ENCODE assay signal across 23 cellular contexts in genomic region chr2:18792226-18792629, GRCh38.
DNase-seq lines count a peak whose midpoint lies in the region; ATAC-seq and TF ChIP-seq lines count a peak whose summit lies in the region.
"Had no signal": no experiment of that assay in that cellular context is flagged by ENCODE, and none has a peak within 500 bp of the region (broad histone marks: within the 10 kb centered on the region; RNA-seq: fewer than 3 reads in every experiment).

No MANE protein-coding gene starts in this region.

- H3K79me2 ChIP-seq in SK-N-SH (ENCODE audit: insufficient read depth) (no peaks in the 10 kb centered on the region), osteoblast (ENCODE audit: insufficient read depth, low read length) (no peaks in the 10 kb centered on the region), GM23338 (replicated peaks; ENCODE audit: insufficient read depth) (no peaks in the 10 kb centered on the region)

- CTCF ChIA-PET in SK-N-SH (lab: Yijun Ruan, JAX): interaction anchor here (0.7 to 2.4 kb wide), 6 partner anchors 9 to 271 kb away, joined by 3 to 9 read pairs (median 3); no protein-coding TSS in a partner anchor
- CTCF ChIA-PET in activated CD8-positive, alpha-beta memory T cell treated with anti-CD3 and anti-CD28 coated beads, Interleukin-2, amount 10 ng/mL, durations not matched to agents 7 days and 5 days (lab: Charles Lee): no interaction called here

- H3K4me2 ChIP-seq in SK-N-SH: peak overlapping the region; percentile 12; the same call in 1 of the 2 replicates
- no peak overlapping the region for H3K4me2 ChIP-seq in osteoblast (ENCODE audit: insufficient read depth, low read length)
- no peak overlapping the region for H3K4me2 ChIP-seq in GM23338

- no peak overlapping the region for H3K4me3 Mint-ChIP-seq in activated CD8-positive, alpha-beta memory T cell treated with anti-CD3 and anti-CD28 coated beads, Interleukin-2, amount 10 ng/mL, durations not matched to agents 7 days and 5 days
- no peak overlapping the region for H3K4me3 Mint-ChIP-seq in GM23338
- H3K4me3 Mint-ChIP-seq: activated naive CD4-positive, alpha-beta T cell treated with anti-CD3 and anti-CD28 coated beads, Interleukin-2, amount 10 ng/mL, durations not matched to agents 7 days and 5 days had no signal

- no peaks in the 10 kb centered on the region for H3K9me3 Mint-ChIP-seq in activated CD8-positive, alpha-beta memory T cell treated with anti-CD3 and anti-CD28 coated beads, Interleukin-2, amount 10 ng/mL, durations not matched to agents 7 days and 5 days (ENCODE audit: low read depth)
- no peaks in the 10 kb centered on the region for H3K9me3 Mint-ChIP-seq in GM23338
- H3K9me3 Mint-ChIP-seq: activated naive CD4-positive, alpha-beta T cell treated with anti-CD3 and anti-CD28 coated beads, Interleukin-2, amount 10 ng/mL, durations not matched to agents 7 days and 5 days had no signal

- H3K27ac ChIP-seq in SK-N-SH (ENCODE audit: low read depth in 2 of 2, low read length in 1 of 2) (peak overlapping the region; percentile 78 to 79; a peak in 3 of 4 replicates), osteoblast (ENCODE audit: low read depth, low read length) (no peak overlapping the region), GM23338 (ENCODE audit: low read depth) (no peak overlapping the region)
- H3K27ac ChIP-seq: brain microvascular endothelial cell, right lobe of liver, upper lobe of right lung had no signal

- peaks cover 17 to 30% of the 10 kb centered on the region in 2 experiments for H3K4me1 ChIP-seq in SK-N-SH (ENCODE audit: control insufficient read depth in 1 of 2, insufficient read depth in 2 of 2, low read depth in 1 of 2, low read length in 1 of 2)
- peaks cover 38% of the 10 kb centered on the region for H3K4me1 ChIP-seq in osteoblast (ENCODE audit: insufficient read depth, low read length)
- H3K4me1 ChIP-seq in GM23338 (ENCODE audit: insufficient read depth): no peaks in the 10 kb centered on the region
- H3K4me1 ChIP-seq: right lobe of liver, upper lobe of right lung had no signal

- H3K9me3 ChIP-seq in SK-N-SH (no peaks in the 10 kb centered on the region), osteoblast (ENCODE audit: low read depth, low read length) (no peaks in the 10 kb centered on the region)
- H3K9me3 ChIP-seq: right lobe of liver, upper lobe of right lung had no signal

- POLR2A ChIA-PET in SK-N-SH (lab: Yijun Ruan, JAX): no interaction called here

- ATAC-seq in activated CD8-positive, alpha-beta memory T cell treated with anti-CD3 and anti-CD28 coated beads, Interleukin-2, amount 10 ng/mL, durations not matched to agents 7 days and 5 days: no peak
- ATAC-seq in GM23338: no peak
- ATAC-seq: right lobe of liver; stimulated activated naive CD8-positive, alpha-beta T cell treated with anti-CD3 and anti-CD28 coated beads, Interleukin-15, Interleukin-2, amounts not matched to agents 100 U/mL and 50 U/mL, for 24 hours; upper lobe of right lung had no signal

- H3K27me3 Mint-ChIP-seq in activated CD8-positive, alpha-beta memory T cell treated with anti-CD3 and anti-CD28 coated beads, Interleukin-2, amount 10 ng/mL, durations not matched to agents 7 days and 5 days: no peaks in the 10 kb centered on the region
- no peaks in the 10 kb centered on the region for H3K27me3 Mint-ChIP-seq in GM23338 (ENCODE audit: insufficient read depth, low read depth, poor library complexity)
- H3K27me3 Mint-ChIP-seq: activated naive CD4-positive, alpha-beta T cell treated with anti-CD3 and anti-CD28 coated beads, Interleukin-2, amount 10 ng/mL, durations not matched to agents 7 days and 5 days had no signal

- H3K4me1 Mint-ChIP-seq in activated CD8-positive, alpha-beta memory T cell treated with anti-CD3 and anti-CD28 coated beads, Interleukin-2, amount 10 ng/mL, durations not matched to agents 7 days and 5 days: no peaks in the 10 kb centered on the region
- peaks cover 2% of the 10 kb centered on the region; the same call in 1 of the 3 replicates for H3K4me1 Mint-ChIP-seq in GM23338
- H3K4me1 Mint-ChIP-seq: activated naive CD4-positive, alpha-beta T cell treated with anti-CD3 and anti-CD28 coated beads, Interleukin-2, amount 10 ng/mL, durations not matched to agents 7 days and 5 days had no signal

- H3K27ac Mint-ChIP-seq in activated CD8-positive, alpha-beta memory T cell treated with anti-CD3 and anti-CD28 coated beads, Interleukin-2, amount 10 ng/mL, durations not matched to agents 7 days and 5 days: no peak overlapping the region
- no peak overlapping the region for H3K27ac Mint-ChIP-seq in GM23338
- H3K27ac Mint-ChIP-seq: activated naive CD4-positive, alpha-beta T cell treated with anti-CD3 and anti-CD28 coated beads, Interleukin-2, amount 10 ng/mL, durations not matched to agents 7 days and 5 days had no signal

- H3K4me3 ChIP-seq in SK-N-SH (ENCODE audit: low read depth in 2 of 2, low read length in 1 of 2): no peak overlapping the region
- H3K4me3 ChIP-seq in fibroblast of pulmonary artery (replicated peaks; ENCODE audit: low read depth, low read length): no peak overlapping the region
- H3K4me3 ChIP-seq in osteoblast (ENCODE audit: insufficient read depth, low read length): no peak overlapping the region
- H3K4me3 ChIP-seq in GM23338: no peak overlapping the region
- H3K4me3 ChIP-seq: lung, right lobe of liver, upper lobe of right lung had no signal

- H3K36me3 ChIP-seq in SK-N-SH (replicated peaks in 1 of 2; ENCODE audit: control insufficient read depth in 1 of 2, insufficient read depth in 2 of 2, low read length in 1 of 2) (no peaks in the 10 kb centered on the region), osteoblast (ENCODE audit: insufficient read depth, low read length) (no peaks in the 10 kb centered on the region), GM23338 (ENCODE audit: insufficient read depth) (no peaks in the 10 kb centered on the region)
- H3K36me3 ChIP-seq: brain microvascular endothelial cell, right lobe of liver, upper lobe of right lung had no signal

- H3K36me3 Mint-ChIP-seq in activated CD8-positive, alpha-beta memory T cell treated with anti-CD3 and anti-CD28 coated beads, Interleukin-2, amount 10 ng/mL, durations not matched to agents 7 days and 5 days: no peaks in the 10 kb centered on the region
- no peaks in the 10 kb centered on the region for H3K36me3 Mint-ChIP-seq in GM23338 (ENCODE audit: low read depth)
- H3K36me3 Mint-ChIP-seq: activated naive CD4-positive, alpha-beta T cell treated with anti-CD3 and anti-CD28 coated beads, Interleukin-2, amount 10 ng/mL, durations not matched to agents 7 days and 5 days had no signal

- WGBS in SK-N-SH (ENCODE audit: low lambda C conversion rate): 49% methylated on average over 3 of the region's 3 CpGs

- H2AFZ ChIP-seq in SK-N-SH (ENCODE audit: low read depth) (no peak overlapping the region), osteoblast (ENCODE audit: low read length) (peak overlapping the region; percentile 7), GM23338 (no peak overlapping the region)

- in situ Hi-C loops in Caki2 (cut with HindIII; ENCODE audit: low pct_unique_long_range_greater_than_20kb, low sequenced_read_pairs): no loop called here

- peak; percentile 51 to 58; a peak in 2 of 4 replicates for TF ChIP-seq EP300 in SK-N-SH (IDR thresholded peaks at IDR 0.05; ENCODE audit: borderline replicate concordance in 1 of 2, low read depth in 1 of 2, low read length in 1 of 2)

- H3K27me3 ChIP-seq in SK-N-SH (ENCODE audit: insufficient read depth) (no peaks in the 10 kb centered on the region), osteoblast (ENCODE audit: insufficient read depth, low read length) (no peaks in the 10 kb centered on the region), GM23338 (ENCODE audit: insufficient read depth) (no peaks in the 10 kb centered on the region)
- H3K27me3 ChIP-seq: brain microvascular endothelial cell, right lobe of liver, upper lobe of right lung had no signal

- H3F3A ChIP-seq in SK-N-SH (replicated peaks; ENCODE audit: insufficient read depth): peaks cover 19% of the 10 kb centered on the region
- no peaks in the 10 kb centered on the region for H3F3A ChIP-seq in GM23338 (replicated peaks; ENCODE audit: low read depth)

- peak; percentile 14 for DNase-seq in Caki2 (ENCODE audit: low read depth)
- peak; percentile 66 for DNase-seq in SK-N-SH
- peak; percentile 44 for DNase-seq in fibroblast of pulmonary artery (ENCODE audit: low read depth)
- peak; percentile 64 for DNase-seq in osteoblast (ENCODE audit: insufficient read length, low spot score, missing footprints)
- no peak for DNase-seq in activated CD8-positive, alpha-beta memory T cell treated with anti-CD3 and anti-CD28 coated beads, Interleukin-2, amount 10 ng/mL, durations not matched to agents 7 days and 5 days
- no peak for DNase-seq in GM23338 (ENCODE audit: low spot score)
- DNase-seq in EL: no peak
- no peak for DNase-seq in H4 (ENCODE audit: low spot score)
- DNase-seq: activated CD4-positive, alpha-beta T cell treated with anti-CD3 and anti-CD28 coated beads, Interleukin-2, amount 50 U/mL, for 4 hours; activated naive CD4-positive, alpha-beta T cell treated with anti-CD3 and anti-CD28 coated beads, Interleukin-2, amount 10 ng/mL, durations not matched to agents 7 days and 5 days; activated T-cell treated with anti-CD3 and anti-CD28 coated beads, Interleukin-2, amount 50 U/mL, for 1 hour; brain microvascular endothelial cell; dermis blood vessel endothelial cell; HCEC 1CT; head of caudate nucleus; IMR-90; MM.1S; NCI-H187; NCI-H345; right lobe of liver; stimulated activated naive CD8-positive, alpha-beta T cell treated with anti-CD3 and anti-CD28 coated beads, Interleukin-15, Interleukin-2, amounts not matched to agents 100 U/mL and 50 U/mL, for 24 hours; upper lobe of right lung had no signal

- H4K20me1 ChIP-seq in SK-N-SH (ENCODE audit: insufficient read depth): no peaks in the 10 kb centered on the region
- no peaks in the 10 kb centered on the region for H4K20me1 ChIP-seq in osteoblast (ENCODE audit: insufficient read depth, low read length)
- H4K20me1 ChIP-seq in GM23338 (replicated peaks; ENCODE audit: insufficient read depth): no peaks in the 10 kb centered on the region; the same call in 1 of the 2 replicates

- TF ChIP-seq RAD21 in SK-N-SH (IDR thresholded peaks at IDR 0.05; ENCODE audit: low read length): 0 out of 2 replicates have a peak, but pooled peaks have one; percentile 1

- no peak for TF ChIP-seq CTCF in SK-N-SH (IDR thresholded peaks at IDR 0.05)
- no peak for TF ChIP-seq CTCF in fibroblast of pulmonary artery (IDR thresholded peaks at IDR 0.05; ENCODE audit: low read length, missing control alignments)
- no peak for TF ChIP-seq CTCF in osteoblast (IDR thresholded peaks at IDR 0.05; ENCODE audit: extremely low read depth, low read depth, low read length)
- no peak for TF ChIP-seq CTCF in GM23338 (conservative IDR thresholded peaks at IDR 0.05; ENCODE audit: low read depth in 2 of 2)

- 0 out of 2 replicates have a peak overlapping the region, but pooled peaks have one; percentile 0 for H3K9ac ChIP-seq in SK-N-SH

- H3K9me2 ChIP-seq in SK-N-SH (no peaks in the 10 kb centered on the region), GM23338 (ENCODE audit: insufficient read depth) (no peaks in the 10 kb centered on the region)

TF ChIP-seq in GM23338, 12 proteins besides CTCF, POLR2A, EP300 and RAD21 (continues in another document):
- no peak for TF ChIP-seq ZNF331 (CRISPR knock-in tag; IDR thresholded peaks at IDR 0.05; ENCODE audit: low read depth)
- no peak for TF ChIP-seq EZH2 (IDR thresholded peaks at IDR 0.05; ENCODE audit: low read depth, unreplicated experiment)

Comparison
In these comparisons a context has a peak if more than half of its experiments do, and no peak if none do; other contexts are left out.
1. DNase-seq: peak in Caki2 (single experiment), SK-N-SH (single experiment), fibroblast of pulmonary artery (single experiment) and osteoblast (single experiment); none in activated CD8-positive, alpha-beta memory T cell treated with anti-CD3 and anti-CD28 coated beads, Interleukin-2, amount 10 ng/mL, durations not matched to agents 7 days and 5 days (single experiment), GM23338 (single experiment), EL (single experiment) and H4 (single experiment).
2. H3K27ac ChIP-seq: peak in SK-N-SH (2 of 2); none in osteoblast (single experiment) and GM23338 (single experiment).